16 cellular contexts compared by ENCODE assay signal in the genomic region with DNA sequence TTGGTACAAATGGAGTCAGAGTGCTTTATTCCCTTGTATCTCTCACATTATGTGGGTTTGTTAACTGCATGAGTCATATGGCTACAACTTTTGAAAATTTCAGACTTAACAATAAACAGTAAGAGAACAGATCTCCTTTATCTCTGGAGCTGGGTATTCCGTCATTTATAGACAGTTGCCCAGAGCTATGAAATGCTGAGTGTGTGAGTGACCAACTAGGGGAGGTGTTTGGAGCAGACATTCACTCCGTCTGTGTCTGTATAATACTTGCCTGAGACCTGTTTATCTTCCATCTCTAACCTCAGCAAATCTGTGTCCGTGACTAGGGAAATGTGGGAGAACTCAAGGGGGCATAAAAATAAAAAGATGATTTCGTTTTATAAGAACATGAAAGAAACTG.
DNase-seq lines count a peak whose midpoint lies in the region; ATAC-seq and TF ChIP-seq lines count a peak whose summit lies in the region.
"Had no signal": no experiment of that assay in that cellular context is flagged by ENCODE, and none has a peak within 500 bp of the region (broad histone marks: within the 10 kb centered on the region; RNA-seq: fewer than 3 reads in every experiment).

No MANE protein-coding gene starts in this region.

- DNase-seq in AG08396 (ENCODE audit: low spot score), result peak; percentile 19
- DNase-seq in MG63, result peak; percentile 7
- DNase-seq in dedifferentiated amniotic fluid mesenchymal stem cell (ENCODE audit: extremely low spot score), result peak; percentile 39
- DNase-seq in left lung, result no peak
- DNase-seq in nephron progenitor cell, result no peak
- DNase-seq: activated CD4-positive, alpha-beta T cell treated with anti-CD3 and anti-CD28 coated beads, Interleukin-2, amount 10 ng/mL, durations not matched to agents 24 days and 14 days; activated T-cell treated with anti-CD3 and anti-CD28 coated beads, Interleukin-2, amount 50 U/mL, for 4 hours; Calu3; NCI-H524 treated with DMSO at 0.1 percent for 48 hours had no signal

- no peak overlapping the region for H3K4me3 Mint-ChIP-seq in stimulated activated memory B cell treated with anti-CD40 and anti-IgM and Interleukin-4, amounts not matched to agents 10 μg/mL and 1 μg/mL and 100 μg/mL, for 72 hours
- H3K4me3 Mint-ChIP-seq in nephron progenitor cell, result no peak overlapping the region
- H3K4me3 Mint-ChIP-seq: activated CD4-positive, alpha-beta T cell treated with anti-CD3 and anti-CD28 coated beads, Interleukin-2, amount 10 ng/mL, durations not matched to agents 24 days and 14 days; activated T-cell treated with anti-CD3 and anti-CD28 coated beads, Interleukin-2, amount 50 U/mL, for 4 hours; natural killer cell treated with Interleukin-12 subunit alpha and Interleukin-12 subunit beta and Interleukin-15 and Interleukin-18, amount 100 ng/mL, for 72 hours had no signal

- H3K4me3 ChIP-seq in MG63 (no peak overlapping the region), mesodermal cell (ENCODE audit: extremely low read depth, insufficient read depth, low read length, poor library complexity, severe bottlenecking) (no peak overlapping the region), left lung (no peak overlapping the region)
- H3K4me3 ChIP-seq: suprapubic skin had no signal

- no peak for TF ChIP-seq CTCF in left lung (IDR thresholded peaks at IDR 0.05)
- no peak for TF ChIP-seq CTCF in nephron progenitor cell (IDR thresholded peaks at IDR 0.05)

- H3K4me1 Mint-ChIP-seq in stimulated activated memory B cell treated with anti-CD40 and anti-IgM and Interleukin-4, amounts not matched to agents 10 μg/mL and 1 μg/mL and 100 μg/mL, for 72 hours, result no peaks in the 10 kb centered on the region
- peaks cover 18% of the 10 kb centered on the region for H3K4me1 Mint-ChIP-seq in nephron progenitor cell
- H3K4me1 Mint-ChIP-seq: activated CD4-positive, alpha-beta T cell treated with anti-CD3 and anti-CD28 coated beads, Interleukin-2, amount 10 ng/mL, durations not matched to agents 24 days and 14 days had no signal

- H3K27ac ChIP-seq in mesodermal cell (ENCODE audit: low read depth, low read length, severe bottlenecking) (peak overlapping the region; percentile 64), left lung (no peak overlapping the region)
- H3K27ac ChIP-seq: suprapubic skin had no signal

- H3K27ac Mint-ChIP-seq in stimulated activated memory B cell treated with anti-CD40 and anti-IgM and Interleukin-4, amounts not matched to agents 10 μg/mL and 1 μg/mL and 100 μg/mL, for 72 hours, result no peak overlapping the region
- no peak overlapping the region for H3K27ac Mint-ChIP-seq in nephron progenitor cell
- H3K27ac Mint-ChIP-seq: activated CD4-positive, alpha-beta T cell treated with anti-CD3 and anti-CD28 coated beads, Interleukin-2, amount 10 ng/mL, durations not matched to agents 24 days and 14 days; natural killer cell treated with Interleukin-12 subunit alpha and Interleukin-12 subunit beta and Interleukin-15 and Interleukin-18, amount 100 ng/mL, for 72 hours had no signal

- no peaks in the 10 kb centered on the region for H3K36me3 Mint-ChIP-seq in stimulated activated memory B cell treated with anti-CD40 and anti-IgM and Interleukin-4, amounts not matched to agents 10 μg/mL and 1 μg/mL and 100 μg/mL, for 72 hours
- no peaks in the 10 kb centered on the region for H3K36me3 Mint-ChIP-seq in nephron progenitor cell (ENCODE audit: low read depth)
- H3K36me3 Mint-ChIP-seq: natural killer cell treated with Interleukin-12 subunit alpha and Interleukin-12 subunit beta and Interleukin-15 and Interleukin-18, amount 100 ng/mL, for 72 hours had no signal

- no peaks in the 10 kb centered on the region for H3K27me3 Mint-ChIP-seq in stimulated activated memory B cell treated with anti-CD40 and anti-IgM and Interleukin-4, amounts not matched to agents 10 μg/mL and 1 μg/mL and 100 μg/mL, for 72 hours
- peaks cover 3% of the 10 kb centered on the region for H3K27me3 Mint-ChIP-seq in nephron progenitor cell (ENCODE audit: low read depth, poor library complexity)
- H3K27me3 Mint-ChIP-seq: activated CD4-positive, alpha-beta T cell treated with anti-CD3 and anti-CD28 coated beads, Interleukin-2, amount 10 ng/mL, durations not matched to agents 24 days and 14 days had no signal

- H3K27me3 ChIP-seq in MG63, result no peaks in the 10 kb centered on the region
- H3K27me3 ChIP-seq in left lung, result no peaks in the 10 kb centered on the region
- H3K27me3 ChIP-seq: suprapubic skin had no signal

- no peaks in the 10 kb centered on the region for H3K36me3 ChIP-seq in MG63
- no peaks in the 10 kb centered on the region for H3K36me3 ChIP-seq in mesodermal cell (ENCODE audit: control insufficient read depth, insufficient read depth, low read length)
- H3K36me3 ChIP-seq in left lung, result no peaks in the 10 kb centered on the region
- H3K36me3 ChIP-seq: suprapubic skin had no signal

- no peaks in the 10 kb centered on the region for H3K9me3 Mint-ChIP-seq in stimulated activated memory B cell treated with anti-CD40 and anti-IgM and Interleukin-4, amounts not matched to agents 10 μg/mL and 1 μg/mL and 100 μg/mL, for 72 hours
- H3K9me3 Mint-ChIP-seq in nephron progenitor cell, result no peaks in the 10 kb centered on the region
- H3K9me3 Mint-ChIP-seq: activated CD4-positive, alpha-beta T cell treated with anti-CD3 and anti-CD28 coated beads, Interleukin-2, amount 10 ng/mL, durations not matched to agents 24 days and 14 days; activated T-cell treated with anti-CD3 and anti-CD28 coated beads, Interleukin-2, amount 50 U/mL, for 4 hours had no signal

- no peaks in the 10 kb centered on the region for H3K9me3 ChIP-seq in MG63
- H3K9me3 ChIP-seq in mesodermal cell (ENCODE audit: control insufficient read depth, low read length), result no peaks in the 10 kb centered on the region
- no peaks in the 10 kb centered on the region for H3K9me3 ChIP-seq in left lung
- H3K9me3 ChIP-seq: suprapubic skin had no signal

- ATAC-seq in stimulated activated memory B cell treated with anti-CD40 and anti-IgM and Interleukin-4, amounts not matched to agents 10 μg/mL and 1 μg/mL and 100 μg/mL, for 72 hours, result no peak
- no peak for ATAC-seq in HG03571 (IDR thresholded peaks at IDR 0.05; ENCODE audit: unreplicated experiment)
- no peak for ATAC-seq in left lung
- ATAC-seq: activated T-cell treated with anti-CD3 and anti-CD28 coated beads, Interleukin-2, amount 50 U/mL, for 4 hours; HepG2; natural killer cell treated with Interleukin-12 subunit alpha and Interleukin-12 subunit beta and Interleukin-15 and Interleukin-18, amount 100 ng/mL, for 72 hours; Panc1 had no signal

- intact Hi-C loops in left lung (cut with DNase I), result no loop called here

- WGBS in mesodermal cell (ENCODE audit: insufficient coverage in 2 of 2), 2 experiments, result 71 to 77% methylated on average over 1 to 2 of the region's 4 CpGs

- H3K4me1 ChIP-seq in mesodermal cell (ENCODE audit: control insufficient read depth, insufficient read depth, low read length, poor library complexity, severe bottlenecking) (no peaks in the 10 kb centered on the region), left lung (no peaks in the 10 kb centered on the region)
- H3K4me1 ChIP-seq: suprapubic skin had no signal

Comparison
In these comparisons a context has a peak if more than half of its experiments do, and no peak if none do; other contexts are left out.
1. DNase-seq: peak in AG08396 (single experiment), MG63 (single experiment) and dedifferentiated amniotic fluid mesenchymal stem cell (single experiment); none in left lung (0 of 2) and nephron progenitor cell (single experiment).